ENCODE assay signal across 26 cellular contexts in the genomic region with DNA sequence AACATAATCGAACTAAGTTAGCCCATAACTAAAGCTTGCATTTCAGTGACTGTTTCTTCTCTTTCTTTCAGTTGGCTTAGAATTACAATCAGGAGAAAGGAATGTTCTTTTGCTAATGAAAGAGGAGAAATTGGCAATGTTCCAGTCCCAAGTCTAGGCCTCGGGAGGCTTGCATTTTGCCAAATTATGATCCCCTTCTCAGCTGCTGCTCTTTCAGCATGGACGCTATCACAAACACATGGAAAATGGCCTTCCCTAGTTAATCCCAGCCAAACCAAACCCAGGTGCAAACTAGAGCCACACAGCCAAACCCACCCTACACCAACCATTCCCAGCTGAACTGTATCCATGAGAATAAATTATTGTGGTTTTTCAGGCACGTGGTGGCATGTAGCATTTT.
DNase-seq lines count a peak whose midpoint lies in the region; ATAC-seq, FAIRE-seq and TF ChIP-seq lines count a peak whose summit lies in the region.
"Had no signal": no experiment of that assay in that cellular context is flagged by ENCODE, and none has a peak within 500 bp of the region (broad histone marks: within the 10 kb centered on the region; RNA-seq: fewer than 3 reads in every experiment).

No MANE protein-coding gene starts in this region.

- no peaks in the 10 kb centered on the region for H3K9me2 ChIP-seq in PC-9 (ENCODE audit: insufficient read depth)
- H3K9me2 ChIP-seq: SK-N-SH had no signal

- no peaks in the 10 kb centered on the region for H3K9me1 ChIP-seq in K562 (ENCODE audit: control insufficient read depth, insufficient read depth, low read length)

- POLR2A ChIA-PET in K562 (lab: Yijun Ruan, JAX) (no interaction called here), PC-9 (lab: Charles Lee; ENCODE audit: unreplicated experiment) (no interaction called here)

- no peak for TF ChIP-seq POLR2A in K562 (conservative IDR thresholded peaks at IDR 0.05)
- no peak for TF ChIP-seq POLR2A in gastrocnemius medialis (IDR thresholded peaks at IDR 0.05)

- H3K79me2 ChIP-seq in K562 (ENCODE audit: control insufficient read depth, insufficient read depth, low read length) (no peaks in the 10 kb centered on the region), PC-9 (ENCODE audit: low read depth) (no peaks in the 10 kb centered on the region)

- FAIRE-seq in K562 (lab: Jason Lieb, UNC): no peak
- FAIRE-seq: A204.1, D721Med, GM18507 had no signal

- no peaks in the 10 kb centered on the region for H3F3A ChIP-seq in PC-9 (ENCODE audit: insufficient read depth, low read depth)

- no peak overlapping the region for H3K27ac ChIP-seq in left ventricle myocardium inferior (replicated peaks)
- no peak overlapping the region for H3K27ac ChIP-seq in K562 (ENCODE audit: extremely low read depth, low read depth, low read length)
- no peak overlapping the region for H3K27ac ChIP-seq in gastrocnemius medialis
- no peak overlapping the region for H3K27ac ChIP-seq in PC-9
- H3K27ac ChIP-seq: BLaER1 treated with 17β-estradiol and CSF1 and Interleukin-3, amounts not matched to agents 10 nM and 100 nM had no signal

- CTCF ChIA-PET in K562 (lab: Yijun Ruan, JAX; ENCODE audit: low intra/inter-chr PET ratio): no interaction called here
- CTCF ChIA-PET in PC-9 (lab: Charles Lee): no interaction called here

- no peak for TF ChIP-seq CTCF in left ventricle myocardium inferior (IDR thresholded peaks at IDR 0.05; ENCODE audit: borderline replicate concordance)
- TF ChIP-seq CTCF in K562 (IDR thresholded peaks at IDR 0.05 in 2 of 3, conservative IDR thresholded peaks at IDR 0.05 in 1 of 3; ENCODE audit: insufficient read depth in 2 of 3, low read depth in 1 of 3, low read length in 3 of 3): no peak
- no peak for TF ChIP-seq CTCF in gastrocnemius medialis (IDR thresholded peaks at IDR 0.05 in 4 of 5, conservative IDR thresholded peaks at IDR 0.05 in 1 of 5)
- TF ChIP-seq CTCF in PC-9 (conservative IDR thresholded peaks at IDR 0.05): no peak

- H2AFZ ChIP-seq in K562 (ENCODE audit: low read depth, low read length): no peak overlapping the region
- H2AFZ ChIP-seq in PC-9: no peak overlapping the region

- ATAC-seq in Right ventricle myocardium inferior (peak; percentile 42), K562 (no peak), gastrocnemius medialis (peak; percentile 27 to 58)
- ATAC-seq: PC-3 had no signal

- H3K4me1 ChIP-seq in left ventricle myocardium inferior (no peaks in the 10 kb centered on the region), K562 (replicated peaks in 1 of 2; ENCODE audit: control insufficient read depth in 2 of 2, insufficient read depth in 2 of 2, low read length in 2 of 2) (no peaks in the 10 kb centered on the region), gastrocnemius medialis (no peaks in the 10 kb centered on the region), PC-9 (replicated peaks; ENCODE audit: insufficient read depth) (no peaks in the 10 kb centered on the region)
- H3K4me1 ChIP-seq: BLaER1 treated with 17β-estradiol and CSF1 and Interleukin-3, amounts not matched to agents 10 nM and 100 nM had no signal

- in situ Hi-C loops in K562 (cut with MboI): no loop called here
- in situ Hi-C loops in gastrocnemius medialis (cut with MboI; ENCODE audit: low sequenced_read_pairs in 4 of 4): no loop called here

- H3K9ac ChIP-seq in K562 (ENCODE audit: insufficient read depth in 1 of 2, low read depth in 2 of 2, low read length in 2 of 2): no peak overlapping the region
- H3K9ac ChIP-seq: BLaER1 treated with 17β-estradiol and CSF1 and Interleukin-3, amounts not matched to agents 10 nM and 100 nM; SK-N-SH had no signal

- H3K36me3 ChIP-seq in left ventricle myocardium inferior (no peaks in the 10 kb centered on the region), K562 (ENCODE audit: control insufficient read depth, insufficient read depth, low read length) (no peaks in the 10 kb centered on the region), gastrocnemius medialis (no peaks in the 10 kb centered on the region), PC-9 (ENCODE audit: low read depth) (no peaks in the 10 kb centered on the region)
- H3K36me3 ChIP-seq: BLaER1 treated with 17β-estradiol and CSF1 and Interleukin-3, amounts not matched to agents 10 nM and 100 nM had no signal

- H3K4me2 ChIP-seq in K562 (ENCODE audit: insufficient read depth, low read length): no peak overlapping the region
- no peak overlapping the region for H3K4me2 ChIP-seq in PC-9
- H3K4me2 ChIP-seq: BLaER1 treated with 17β-estradiol and CSF1 and Interleukin-3, amounts not matched to agents 10 nM and 100 nM; SK-N-SH had no signal

- WGBS in K562 (ENCODE audit: insufficient coverage, low coverage, missing lambda C conversion rate): 17% methylated on average over 4 of the region's 4 CpGs

- DNase-seq in Right ventricle myocardium inferior (ENCODE audit: missing footprints): no peak
- no peak for DNase-seq in left ventricle myocardium inferior
- peak; percentile 77 for DNase-seq in LHCN-M2 (ENCODE audit: low read depth)
- no peak for DNase-seq in K562 (ENCODE audit: extremely low read depth in 1 of 4, low spot score in 3 of 4)
- DNase-seq in gastrocnemius medialis: peak in 1 of 2 donors; percentile 20
- DNase-seq in NCI-H2196 (lab: John Stamatoyannopoulos, UW; ENCODE audit: unreplicated experiment): no peak
- no peak for DNase-seq in LoVo (ENCODE audit: low spot score)
- no peak for DNase-seq in PC-9
- DNase-seq: AML-193; CD4-positive, alpha-beta T cell; DMS53; Kasumi-1; MM.1S; NCI-H187; NCI-H446 treated with DMSO at 0.1 percent for 48 hours; NCI-H526; NCI-H82; NK-92 treated with Interleukin-12 subunit alpha and Interleukin-12 subunit beta, amount 100 ng/mL, for 24 hours; PC-3; SIG-M5; SK-N-SH; SW 1271 had no signal

- no peak for TF ChIP-seq EP300 in K562 (IDR thresholded peaks at IDR 0.05; ENCODE audit: low read length)

- intact Hi-C loops in Right ventricle myocardium inferior (cut with DNase I) (no loop called here), left ventricle myocardium inferior (cut with micrococcal nuclease) (no loop called here), K562 (cut with micrococcal nuclease) (no loop called here), gastrocnemius medialis (cut with DNase I; ENCODE audit: low total_unique reads) (no loop called here), PC-9 (cut with micrococcal nuclease; ENCODE audit: unreplicated experiment) (no loop called here)

- H3K4me3 ChIP-seq in left ventricle myocardium inferior (no peak overlapping the region), K562 (no peak overlapping the region), gastrocnemius medialis (no peak overlapping the region), PC-9 (no peak overlapping the region)
- H3K4me3 ChIP-seq: BLaER1 treated with 17β-estradiol and CSF1 and Interleukin-3, amounts not matched to agents 10 nM and 100 nM had no signal

- BruUV-seq in K562 (replicated peaks; lab: Mats Ljungman, UMichigan): no TSS peak
- no TSS peak for BruUV-seq in PC-9 (replicated peaks; lab: Mats Ljungman, UMichigan)

- H4K20me1 ChIP-seq in K562 (replicated peaks; ENCODE audit: control insufficient read depth, insufficient read depth, low read length) (no peaks in the 10 kb centered on the region), PC-9 (ENCODE audit: insufficient read depth) (no peaks in the 10 kb centered on the region)
- H4K20me1 ChIP-seq: BLaER1 treated with 17β-estradiol and CSF1 and Interleukin-3, amounts not matched to agents 10 nM and 100 nM had no signal

- peaks cover 20% of the 10 kb centered on the region for H3K9me3 ChIP-seq in left ventricle myocardium inferior (replicated peaks)
- H3K9me3 ChIP-seq in K562 (replicated peaks; ENCODE audit: control insufficient read depth, insufficient read depth, low read depth, low read length): no peaks in the 10 kb centered on the region
- no peaks in the 10 kb centered on the region for H3K9me3 ChIP-seq in gastrocnemius medialis
- H3K9me3 ChIP-seq in PC-9 (ENCODE audit: insufficient read depth, low read depth): no peaks in the 10 kb centered on the region
- H3K9me3 ChIP-seq: BLaER1 treated with 17β-estradiol and CSF1 and Interleukin-3, amounts not matched to agents 10 nM and 100 nM; SK-N-SH had no signal

- no peaks in the 10 kb centered on the region for H3K27me3 ChIP-seq in left ventricle myocardium inferior (ENCODE audit: low read depth)
- H3K27me3 ChIP-seq in K562 (ENCODE audit: control insufficient read depth in 2 of 2, insufficient read depth in 2 of 2, low read length in 2 of 2): no peaks in the 10 kb centered on the region
- H3K27me3 ChIP-seq in gastrocnemius medialis: peaks cover 0 to 2% (median 0%) of the 10 kb centered on the region in 3 donors
- H3K27me3 ChIP-seq in PC-9 (ENCODE audit: insufficient read depth, low read depth): no peaks in the 10 kb centered on the region
- H3K27me3 ChIP-seq: BLaER1 treated with 17β-estradiol and CSF1 and Interleukin-3, amounts not matched to agents 10 nM and 100 nM had no signal

- no peak for TF ChIP-seq RAD21 in K562 (CRISPR knock-in tag; conservative IDR thresholded peaks at IDR 0.05 in 1 of 2, IDR thresholded peaks at IDR 0.05 in 1 of 2)

TF ChIP-seq in K562, 482 proteins besides CTCF, POLR2A, EP300 and RAD21 (continues in another document):
- TF ChIP-seq MEF2D (tag; conservative IDR thresholded peaks at IDR 0.05; ENCODE audit: low read depth): no peak
- no peak for TF ChIP-seq U2AF1 (optimal IDR thresholded peaks at IDR 0.05; ENCODE audit: low read depth, low read length)
- TF ChIP-seq SNRNP70 (optimal IDR thresholded peaks at IDR 0.05; ENCODE audit: low read depth, low read length): no peak
- TF ChIP-seq NR2C1 (IDR thresholded peaks at IDR 0.05): no peak
- no peak for TF ChIP-seq NR2C1 (tag; IDR thresholded peaks at IDR 0.05)
